16 cellular contexts compared by ENCODE assay signal in the genomic region with DNA sequence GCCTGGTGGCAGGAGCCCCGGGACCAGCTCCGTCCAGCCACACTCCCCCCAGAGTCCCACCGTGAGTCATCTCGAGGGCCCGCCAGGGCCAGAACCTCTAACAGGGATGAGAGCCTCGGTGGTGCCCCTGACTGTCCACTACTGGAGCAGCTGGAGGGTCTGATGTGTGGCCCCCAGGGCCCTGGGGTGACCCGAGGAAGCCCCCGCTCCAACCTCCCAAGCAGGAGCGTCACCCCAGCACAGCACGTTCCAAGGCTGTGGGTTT.
DNase-seq lines count a peak whose midpoint lies in the region; ATAC-seq and TF ChIP-seq lines count a peak whose summit lies in the region.
"Had no signal": no experiment of that assay in that cellular context is flagged by ENCODE, and none has a peak within 500 bp of the region (broad histone marks: within the 10 kb centered on the region; RNA-seq: fewer than 3 reads in every experiment).

No MANE protein-coding gene starts in this region.

- intact Hi-C loops in right cardiac atrium (cut with DNase I) (no loop called here), prostate gland (cut with DNase I) (no loop called here)

- no peaks in the 10 kb centered on the region for H3K9me3 Mint-ChIP-seq in chondrocyte (ENCODE audit: low read depth)
- H3K9me3 Mint-ChIP-seq: CD4-positive, alpha-beta memory T cell had no signal

- no peak overlapping the region for H2AFZ ChIP-seq in parathyroid adenoma
- H2AFZ ChIP-seq: GM23248 had no signal

- no peak overlapping the region for H3K4me2 ChIP-seq in parathyroid adenoma (ENCODE audit: low read length)

- no peaks in the 10 kb centered on the region for H3K36me3 ChIP-seq in right atrium auricular region
- no peaks in the 10 kb centered on the region for H3K36me3 ChIP-seq in parathyroid adenoma (ENCODE audit: control insufficient read depth, insufficient read depth, low read length)
- H3K36me3 ChIP-seq in prostate gland = no peaks in the 10 kb centered on the region
- H3K36me3 ChIP-seq: BE2C, HAP-1 had no signal

- H3K4me3 Mint-ChIP-seq in chondrocyte (ENCODE audit: unreplicated experiment) = no peak overlapping the region
- H3K4me3 Mint-ChIP-seq: CD4-positive, alpha-beta memory T cell had no signal

- 79% methylated on average over 10 of the region's 10 CpGs for WGBS in right cardiac atrium
- 76% methylated on average over 10 of the region's 10 CpGs for WGBS in prostate gland

- H3K27me3 ChIP-seq in right cardiac atrium (ENCODE audit: control insufficient read depth, insufficient read depth) (no peaks in the 10 kb centered on the region), right atrium auricular region (no peaks in the 10 kb centered on the region), parathyroid adenoma (ENCODE audit: control insufficient read depth, insufficient read depth, low read length) (no peaks in the 10 kb centered on the region), prostate gland (replicated peaks; ENCODE audit: insufficient read depth) (no peaks in the 10 kb centered on the region)

- H3K4me1 Mint-ChIP-seq in chondrocyte (ENCODE audit: low read depth) = peaks cover 12% of the 10 kb centered on the region

- no peaks in the 10 kb centered on the region for H3K4me1 ChIP-seq in right cardiac atrium (ENCODE audit: control insufficient read depth, insufficient read depth, low read length)
- no peaks in the 10 kb centered on the region for H3K4me1 ChIP-seq in right atrium auricular region
- H3K4me1 ChIP-seq in parathyroid adenoma = no peaks in the 10 kb centered on the region
- peaks cover 17% of the 10 kb centered on the region for H3K4me1 ChIP-seq in prostate gland (replicated peaks)
- H3K4me1 ChIP-seq: BE2C, HAP-1 had no signal

- H3K27ac ChIP-seq in right cardiac atrium (ENCODE audit: low read length) (no peak overlapping the region), right atrium auricular region (no peak overlapping the region), parathyroid adenoma (peak overlapping the region; percentile 36), prostate gland (no peak overlapping the region)
- H3K27ac ChIP-seq: GM23248 had no signal

- H3K9ac ChIP-seq in parathyroid adenoma = no peak overlapping the region
- H3K9ac ChIP-seq: GM23248 had no signal

- ATAC-seq in right cardiac atrium = peak in 1 of 2 donors; percentile 18

- peak; percentile 13 to 29 (median 27) for DNase-seq in right cardiac atrium
- DNase-seq in right atrium auricular region (ENCODE audit: low spot score) = no peak
- DNase-seq in chondrocyte (ENCODE audit: low spot score) = peak; percentile 87
- no peak for DNase-seq in prostate gland (ENCODE audit: low spot score)
- no peak for DNase-seq in NCI-H1048 (lab: John Stamatoyannopoulos, UW)
- DNase-seq in NCI-H446 (lab: John Stamatoyannopoulos, UW) = no peak
- DNase-seq: ACHN; BE2C; C1 segment of cervical spinal cord; CD4-positive, alpha-beta memory T cell; DMS153; DMS79; GDM1; GM23248 had no signal

- H3K36me3 Mint-ChIP-seq in chondrocyte (ENCODE audit: low read depth) = no peaks in the 10 kb centered on the region
- H3K36me3 Mint-ChIP-seq: CD4-positive, alpha-beta memory T cell had no signal

- H3K4me3 ChIP-seq in right cardiac atrium (ENCODE audit: low read length) (no peak overlapping the region), right atrium auricular region (no peak overlapping the region), parathyroid adenoma (ENCODE audit: low read depth, low read length) (no peak overlapping the region), prostate gland (no peak overlapping the region)
- H3K4me3 ChIP-seq: GM23248, HAP-1 had no signal

- H3K27ac Mint-ChIP-seq in chondrocyte (ENCODE audit: unreplicated experiment) = no peak overlapping the region

- H3K27me3 Mint-ChIP-seq in chondrocyte (ENCODE audit: low read depth) = peaks cover under 1% of the 10 kb centered on the region

- H3K9me3 ChIP-seq in right cardiac atrium (ENCODE audit: control insufficient read depth, low read length) (no peaks in the 10 kb centered on the region), right atrium auricular region (no peaks in the 10 kb centered on the region), parathyroid adenoma (ENCODE audit: control insufficient read depth, low read length) (no peaks in the 10 kb centered on the region), prostate gland (no peaks in the 10 kb centered on the region)
- H3K9me3 ChIP-seq: BE2C, HAP-1 had no signal

- TF ChIP-seq POLR2A in prostate gland (IDR thresholded peaks at IDR 0.05) = no peak

- TF ChIP-seq CTCF in right atrium auricular region (IDR thresholded peaks at IDR 0.05) (no peak), chondrocyte (IDR thresholded peaks at IDR 0.05) (no peak), parathyroid adenoma (IDR thresholded peaks at IDR 0.05) (no peak), prostate gland (IDR thresholded peaks at IDR 0.05) (no peak)

- H3K79me2 ChIP-seq in parathyroid adenoma = no peaks in the 10 kb centered on the region

Comparison
In these comparisons a context has a peak if more than half of its experiments do, and no peak if none do; other contexts are left out.
1. DNase-seq: peak in right cardiac atrium (3 of 3) and chondrocyte (single experiment); none in right atrium auricular region (single experiment), prostate gland (single experiment), NCI-H1048 (single experiment) and NCI-H446 (0 of 2).